ENCODE assay signal across 8 cellular contexts in the genomic region with DNA sequence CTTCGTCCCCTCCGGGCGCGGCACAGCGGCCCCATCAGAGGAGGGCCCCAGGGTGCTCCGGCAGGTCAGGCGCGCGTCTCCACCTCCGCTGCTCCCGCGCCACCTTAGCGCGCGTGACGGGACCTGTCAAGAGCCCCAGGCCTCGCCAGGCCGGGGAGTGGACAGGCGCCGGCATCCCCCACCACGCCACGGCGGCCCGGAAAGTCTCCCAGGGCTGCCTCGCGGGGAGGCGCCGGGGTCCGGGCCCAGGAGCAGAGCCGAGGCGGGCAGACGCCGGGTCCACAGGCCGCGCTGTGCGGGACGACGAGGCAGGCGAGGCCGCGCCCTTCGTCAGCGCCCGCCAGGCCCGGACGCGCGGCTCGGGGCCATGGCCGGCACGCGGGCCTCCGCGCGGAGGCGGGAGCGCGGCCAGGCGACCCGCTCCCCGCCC. TPM values are rescaled to one million over a fixed set of nuclear protein-coding genes. Genes with fewer than 3 reads are reported as not detected.
DNase-seq lines count a peak whose midpoint lies in the region; ATAC-seq and TF ChIP-seq lines count a peak whose summit lies in the region.

No MANE protein-coding gene starts in this region.

- DNase-seq in C1 segment of cervical spinal cord (lab: John Stamatoyannopoulos, UW) (peak in 8 of 14 donors; percentile 32 to 80 (median 59)), activated B cell treated with CpG ODN at 0.5 μM for 24 hours (no peak), dermis blood vessel endothelial cell (peak; percentile 55), lung microvascular endothelial cell (ENCODE audit: low read depth in 2 of 2) (peak; percentile 49 to 51), MV-4-11 (lab: John Stamatoyannopoulos, UW) (no peak)
- DNase-seq in stimulated activated CD8-positive, alpha-beta memory T cell treated with anti-CD3 and anti-CD28 coated beads, Interleukin-4, amount 100 ng/mL, for 24 hours (ENCODE audit: low read depth), result peak; percentile 8

- H3K4me3 Mint-ChIP-seq in activated B cell treated with CpG ODN at 0.5 μM for 24 hours, result peak overlapping the region; percentile 84

- peak overlapping the region; percentile 68 for H3K27ac Mint-ChIP-seq in activated B cell treated with CpG ODN at 0.5 μM for 24 hours

- CTCF ChIA-PET in activated B cell treated with CpG ODN at 0.5 μM for 24 hours (lab: Charles Lee), result interaction anchor here (0.8 kb wide), 1 partner anchor 13 kb away, joined by 3 read pairs; no protein-coding TSS in a partner anchor

- peaks cover 5% of the 10 kb centered on the region for H3K36me3 Mint-ChIP-seq in activated B cell treated with CpG ODN at 0.5 μM for 24 hours (ENCODE audit: low read depth)

- H3K4me1 Mint-ChIP-seq in activated B cell treated with CpG ODN at 0.5 μM for 24 hours, result peaks cover 53% of the 10 kb centered on the region

- no peak for TF ChIP-seq CTCF in activated B cell treated with CpG ODN at 0.5 μM for 24 hours (IDR thresholded peaks at IDR 0.05)

- H3K27me3 Mint-ChIP-seq in activated B cell treated with CpG ODN at 0.5 μM for 24 hours, result no peaks in the 10 kb centered on the region

- intact Hi-C loops in activated B cell treated with CpG ODN at 0.5 μM for 24 hours (cut with micrococcal nuclease), result loop anchor here (1.0 to 5.0 kb wide), 7 partner anchors 12 to 1640 kb away; a partner anchor contains a TSS

- H3K9me3 Mint-ChIP-seq in activated B cell treated with CpG ODN at 0.5 μM for 24 hours, result no peaks in the 10 kb centered on the region

- POLR2A ChIA-PET in activated B cell treated with CpG ODN at 0.5 μM for 24 hours (lab: Charles Lee), result interaction anchor here (0.8 to 2.3 kb wide), 7 partner anchors 9 to 360 kb away, joined by 3 to 16 read pairs (median 4); a partner anchor contains a TSS

- ATAC-seq in GM19463 (IDR thresholded peaks at IDR 0.05; ENCODE audit: unreplicated experiment) (peak; percentile 26), HG03521 (IDR thresholded peaks at IDR 0.05; ENCODE audit: unreplicated experiment) (peak; percentile 22), activated B cell treated with CpG ODN at 0.5 μM for 24 hours (ENCODE audit: low read depth) (peak; percentile 10)

RNA-seq across cellular contexts. Expression of a gene that starts 0.5 kb away (rescaled TPM):
- total RNA-seq in activated B cell treated with CpG ODN at 0.5 μM for 24 hours (67.3 and 69.6 TPM in 2 replicates), dermis blood vessel endothelial cell (34.3 and 38.3 TPM in 2 replicates), lung microvascular endothelial cell (24.6 and 27.6 TPM in 2 replicates)

Comparison
In these comparisons a context has a peak if more than half of its experiments do, and no peak if none do; other contexts are left out.
1. DNase-seq: peak in C1 segment of cervical spinal cord (8 of 14), dermis blood vessel endothelial cell (single experiment), lung microvascular endothelial cell (2 of 2) and stimulated activated CD8-positive, alpha-beta memory T cell treated with anti-CD3 and anti-CD28 coated beads, Interleukin-4, amount 100 ng/mL, for 24 hours (single experiment); none in activated B cell treated with CpG ODN at 0.5 μM for 24 hours (single experiment) and MV-4-11 (single experiment).
2. Peak in every context shown above with its lines, with median percentiles within 50 percentile points of each other: ATAC-seq.